16 cellular contexts compared by ENCODE assay signal in the genomic region with DNA sequence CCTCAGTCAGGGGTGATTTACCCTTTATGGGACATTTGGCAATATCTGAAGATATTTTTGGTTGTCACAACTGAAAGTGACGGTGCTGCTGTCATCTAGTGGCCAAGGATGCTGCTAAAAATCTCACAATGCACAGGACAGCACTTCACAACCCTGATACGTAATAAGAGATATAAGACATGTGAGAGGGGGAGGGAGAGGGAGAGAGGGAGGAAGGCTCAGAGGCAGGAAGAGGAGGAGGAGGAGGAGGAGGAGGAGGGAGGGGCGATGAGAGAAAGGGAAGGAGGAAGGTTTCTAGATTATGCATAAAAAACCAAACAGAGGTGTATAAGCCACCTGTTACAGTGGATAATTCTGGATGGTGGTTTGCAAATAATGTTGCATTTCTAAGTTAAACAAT. TPM values are rescaled to one million over a fixed set of nuclear protein-coding genes. Genes with fewer than 3 reads are reported as not detected.
DNase-seq lines count a peak whose midpoint lies in the region; ATAC-seq and TF ChIP-seq lines count a peak whose summit lies in the region.
"Had no signal": no experiment of that assay in that cellular context is flagged by ENCODE, and none has a peak within 500 bp of the region (broad histone marks: within the 10 kb centered on the region; RNA-seq: fewer than 3 reads in every experiment).

No MANE protein-coding gene starts in this region.

- peak overlapping the region; percentile 37 for H3K27ac Mint-ChIP-seq in stimulated activated memory B cell treated with anti-CD40 and anti-IgM and Interleukin-4, amounts not matched to agents 10 μg/mL and 1 μg/mL and 100 μg/mL, for 72 hours
- H3K27ac Mint-ChIP-seq: activated T-helper 1 cell treated with anti-CD3 and anti-CD28 coated beads, Interleukin-12 subunit alpha, Interleukin-12 subunit beta, Interleukin-2, Interleukin-4 antibody, amounts not matched to agents 30 ng/mL and 10 ng/mL and 1 ng/mL, durations not matched to agents 14 hours and 24 hours and 36 hours; effector memory CD8-positive, alpha-beta T cell; stimulated activated naive CD8-positive, alpha-beta T cell treated with anti-CD3 and anti-CD28 coated beads, Interleukin-15, Interleukin-2, amounts not matched to agents 100 ng/mL and 50 ng/mL, for 24 hours had no signal

- DNase-seq in stimulated activated CD4-positive, alpha-beta T cell treated with anti-CD3 and anti-CD28 coated beads, Interleukin-15, amount 100 ng/mL, for 24 hours: peak; percentile 5
- no peak for DNase-seq in stimulated activated CD4-positive, alpha-beta T cell treated with anti-CD3 and anti-CD28 coated beads, Interleukin-12 subunit alpha, Interleukin-12 subunit beta, amount 100 ng/mL, for 4 hours
- DNase-seq in LNCaP clone FGC (ENCODE audit: low read depth) (no peak), SKM-1 (lab: John Stamatoyannopoulos, UW; ENCODE audit: unreplicated experiment) (peak; percentile 1), GM20000 (ENCODE audit: low spot score) (no peak), right cardiac atrium (no peak)
- DNase-seq: activated CD4-positive, CD25-positive, alpha-beta regulatory T cell treated with anti-CD3 and anti-CD28 coated beads, Interleukin-2, amount 50 U/mL, for 72 hours; brain microvascular endothelial cell; effector memory CD8-positive, alpha-beta T cell; islet precursor cell; stimulated activated CD4-positive, alpha-beta T cell treated with anti-CD3 and anti-CD28 coated beads, Interleukin-4, amount 100 ng/mL, for 1 hour had no signal

- H3K36me3 Mint-ChIP-seq in stimulated activated memory B cell treated with anti-CD40 and anti-IgM and Interleukin-4, amounts not matched to agents 10 μg/mL and 1 μg/mL and 100 μg/mL, for 72 hours: no peaks in the 10 kb centered on the region

- no peak overlapping the region for H3K4me3 ChIP-seq in LNCaP clone FGC (ENCODE audit: low read depth, low read length)
- no peak overlapping the region for H3K4me3 ChIP-seq in right cardiac atrium (ENCODE audit: low read length)

- H3K27ac ChIP-seq in right cardiac atrium (ENCODE audit: low read length): no peak overlapping the region
- H3K27ac ChIP-seq: brain microvascular endothelial cell had no signal

- no peaks in the 10 kb centered on the region for H3K9me3 ChIP-seq in right cardiac atrium (ENCODE audit: control insufficient read depth, low read length)

- 23% methylated on average over 3 of the region's 3 CpGs for WGBS in right cardiac atrium

- TF ChIP-seq CTCF in LNCaP clone FGC (IDR thresholded peaks at IDR 0.05; ENCODE audit: control insufficient read depth, extremely low read depth, insufficient read depth): peak; percentile 36
- TF ChIP-seq CTCF in GM20000 (IDR thresholded peaks at IDR 0.05; ENCODE audit: extremely low read depth, missing control alignments): no peak

- H3K4me1 ChIP-seq in right cardiac atrium (ENCODE audit: control insufficient read depth, insufficient read depth, low read length): no peaks in the 10 kb centered on the region

- H3K4me3 Mint-ChIP-seq in stimulated activated memory B cell treated with anti-CD40 and anti-IgM and Interleukin-4, amounts not matched to agents 10 μg/mL and 1 μg/mL and 100 μg/mL, for 72 hours: peak overlapping the region; percentile 22
- H3K4me3 Mint-ChIP-seq: activated T-helper 1 cell treated with anti-CD3 and anti-CD28 coated beads, Interleukin-12 subunit alpha, Interleukin-12 subunit beta, Interleukin-2, Interleukin-4 antibody, amounts not matched to agents 30 ng/mL and 10 ng/mL and 1 ng/mL, durations not matched to agents 14 hours and 24 hours and 36 hours; effector memory CD8-positive, alpha-beta T cell; stimulated activated naive CD8-positive, alpha-beta T cell treated with anti-CD3 and anti-CD28 coated beads, Interleukin-15, Interleukin-2, amounts not matched to agents 100 ng/mL and 50 ng/mL, for 24 hours had no signal

- ATAC-seq in stimulated activated memory B cell treated with anti-CD40 and anti-IgM and Interleukin-4, amounts not matched to agents 10 μg/mL and 1 μg/mL and 100 μg/mL, for 72 hours: peak; percentile 39
- ATAC-seq in right cardiac atrium (no peak), HG02840 (IDR thresholded peaks at IDR 0.05; ENCODE audit: low FRiP score, unreplicated experiment) (no peak)
- ATAC-seq: effector memory CD8-positive, alpha-beta T cell had no signal

- intact Hi-C loops in right cardiac atrium (cut with DNase I): no loop called here

- no peaks in the 10 kb centered on the region for H3K27me3 ChIP-seq in right cardiac atrium (ENCODE audit: control insufficient read depth, insufficient read depth)
- H3K27me3 ChIP-seq: brain microvascular endothelial cell had no signal

- peaks cover 32% of the 10 kb centered on the region for H3K4me1 Mint-ChIP-seq in stimulated activated memory B cell treated with anti-CD40 and anti-IgM and Interleukin-4, amounts not matched to agents 10 μg/mL and 1 μg/mL and 100 μg/mL, for 72 hours

- no peaks in the 10 kb centered on the region for H3K27me3 Mint-ChIP-seq in stimulated activated memory B cell treated with anti-CD40 and anti-IgM and Interleukin-4, amounts not matched to agents 10 μg/mL and 1 μg/mL and 100 μg/mL, for 72 hours

- no peaks in the 10 kb centered on the region for H3K9me3 Mint-ChIP-seq in stimulated activated memory B cell treated with anti-CD40 and anti-IgM and Interleukin-4, amounts not matched to agents 10 μg/mL and 1 μg/mL and 100 μg/mL, for 72 hours
- H3K9me3 Mint-ChIP-seq: activated T-helper 1 cell treated with anti-CD3 and anti-CD28 coated beads, Interleukin-12 subunit alpha, Interleukin-12 subunit beta, Interleukin-2, Interleukin-4 antibody, amounts not matched to agents 30 ng/mL and 10 ng/mL and 1 ng/mL, durations not matched to agents 14 hours and 24 hours and 36 hours; effector memory CD8-positive, alpha-beta T cell; stimulated activated naive CD8-positive, alpha-beta T cell treated with anti-CD3 and anti-CD28 coated beads, Interleukin-15, Interleukin-2, amounts not matched to agents 100 ng/mL and 50 ng/mL, for 24 hours had no signal

RNA-seq across cellular contexts. Expression of gene MYL2, which starts 14.3 kb away (rescaled TPM):
- total RNA-seq in right cardiac atrium: 10 to 100 TPM; 24.0 to 36.1 (median 28.1) TPM
- polyA plus RNA-seq in right cardiac atrium: 435 TPM
- total RNA-seq: activated T-helper 1 cell treated with anti-CD3 and anti-CD28 coated beads, Interleukin-12 subunit alpha, Interleukin-12 subunit beta, Interleukin-2, Interleukin-4 antibody, amounts not matched to agents 30 ng/mL and 10 ng/mL and 1 ng/mL, durations not matched to agents 14 hours and 24 hours and 36 hours; renal cortical epithelial cell had no signal

RNA-seq across cellular contexts. Expression of gene CCDC63, which starts 59.3 kb away (rescaled TPM):
- total RNA-seq in right cardiac atrium: not detected
- not detected for polyA plus RNA-seq in right cardiac atrium
- total RNA-seq: activated T-helper 1 cell treated with anti-CD3 and anti-CD28 coated beads, Interleukin-12 subunit alpha, Interleukin-12 subunit beta, Interleukin-2, Interleukin-4 antibody, amounts not matched to agents 30 ng/mL and 10 ng/mL and 1 ng/mL, durations not matched to agents 14 hours and 24 hours and 36 hours; renal cortical epithelial cell had no signal

Comparison
In these comparisons a context has a peak if more than half of its experiments do, and no peak if none do; other contexts are left out.
1. DNase-seq: peak in stimulated activated CD4-positive, alpha-beta T cell treated with anti-CD3 and anti-CD28 coated beads, Interleukin-15, amount 100 ng/mL, for 24 hours (single experiment) and SKM-1 (single experiment); none in stimulated activated CD4-positive, alpha-beta T cell treated with anti-CD3 and anti-CD28 coated beads, Interleukin-12 subunit alpha, Interleukin-12 subunit beta, amount 100 ng/mL, for 4 hours (single experiment), LNCaP clone FGC (single experiment), GM20000 (single experiment) and right cardiac atrium (0 of 3).